Comparison of ENCODE assay signal across 1 cellular context in genomic region chr12:54001283-54002187, GRCh38.
TF ChIP-seq lines count a peak whose summit lies in the region.

No MANE protein-coding gene starts in this region.

TF ChIP-seq in H1, 55 proteins besides CTCF, POLR2A, EP300 and RAD21:
- no peak for TF ChIP-seq GABPA (IDR thresholded peaks at IDR 0.05; ENCODE audit: borderline replicate concordance, insufficient read depth, low read length)
- TF ChIP-seq YY1 (IDR thresholded peaks at IDR 0.05; ENCODE audit: low read depth, low read length) = no peak
- peak; percentile 7 for TF ChIP-seq SUZ12 (IDR thresholded peaks at IDR 0.05; ENCODE audit: low read length)
- no peak for TF ChIP-seq SAP30 (IDR thresholded peaks at IDR 0.05; ENCODE audit: insufficient read depth, insufficient replicate concordance, low read length)
TF ChIP-seq in H1: peak in this region for 1.
